In the genomic region with DNA sequence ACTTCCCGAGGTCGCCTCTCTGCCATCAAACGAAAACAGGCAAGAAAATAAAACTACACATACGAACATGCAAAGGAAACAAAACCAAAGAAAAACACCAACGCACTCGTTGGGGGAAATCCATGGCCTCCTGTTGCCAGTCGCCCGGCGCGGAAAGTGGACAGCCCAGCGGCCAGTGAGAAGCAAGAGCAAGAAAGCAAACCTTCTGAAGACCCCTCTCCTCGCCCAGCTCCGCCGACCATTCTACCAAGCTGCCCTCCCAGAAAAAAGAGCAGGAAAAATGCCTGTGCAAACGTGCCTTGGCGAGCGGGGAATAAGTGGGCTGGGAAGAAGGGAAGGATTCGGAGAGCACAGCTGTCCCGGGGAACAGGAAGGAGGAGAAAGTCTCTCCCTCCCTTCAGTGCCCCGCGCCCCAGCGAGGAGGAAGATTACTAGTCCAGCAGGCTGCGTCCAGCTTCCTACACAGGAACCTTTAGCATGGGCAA, we compare ENCODE assay signal across 8 cellular contexts. TPM values are rescaled to one million over a fixed set of nuclear protein-coding genes. Genes with fewer than 3 reads are reported as not detected.
DNase-seq lines count a peak whose midpoint lies in the region; ATAC-seq and TF ChIP-seq lines count a peak whose summit lies in the region.

No MANE protein-coding gene starts in this region.

- H3K4me3 Mint-ChIP-seq in T-cell, result peak overlapping the region; percentile 90 to 99 (median 94)

- no peaks in the 10 kb centered on the region; the same call in 1 of the 2 replicates for H3K36me3 ChIP-seq in H7 (replicated peaks; ENCODE audit: control insufficient read depth, insufficient read depth, low read length)
- no peaks in the 10 kb centered on the region for H3K36me3 ChIP-seq in mesendoderm (ENCODE audit: control insufficient read depth, insufficient read depth, low read length)
- H3K36me3 ChIP-seq in thyroid gland, result no peaks in the 10 kb centered on the region

- H3K27me3 Mint-ChIP-seq in T-cell, result peaks cover 23 to 27% of the 10 kb centered on the region in 2 donors

- H4K8ac ChIP-seq in mesendoderm (ENCODE audit: low read depth, low read length), result no peak overlapping the region

- H3K9me3 ChIP-seq in AG04450 (ENCODE audit: control insufficient read depth, insufficient read depth, low read length) (no peaks in the 10 kb centered on the region), thyroid gland (no peaks in the 10 kb centered on the region)

- ATAC-seq in T-cell (replicated peaks in 1 of 4) (no peak), GM18505 (IDR thresholded peaks at IDR 0.05; ENCODE audit: unreplicated experiment) (no peak), GM21423 (IDR thresholded peaks at IDR 0.05; ENCODE audit: unreplicated experiment) (no peak)

- H3K23ac ChIP-seq in mesendoderm (ENCODE audit: low read length), result peak overlapping the region; percentile 24

- no peak overlapping the region for H2BK15ac ChIP-seq in mesendoderm (replicated peaks; ENCODE audit: low read depth)

- H3K27me3 ChIP-seq in AG04450 (ENCODE audit: control insufficient read depth, insufficient read depth, low read length), result no peaks in the 10 kb centered on the region
- no peaks in the 10 kb centered on the region; the same call in 1 of the 2 replicates for H3K27me3 ChIP-seq in H7 (ENCODE audit: control insufficient read depth, insufficient read depth, low read length)
- H3K27me3 ChIP-seq in dorsolateral prefrontal cortex, result no peaks in the 10 kb centered on the region
- no peaks in the 10 kb centered on the region for H3K27me3 ChIP-seq in mesendoderm (ENCODE audit: insufficient read depth, low read length, poor library complexity)
- H3K27me3 ChIP-seq in thyroid gland, result no peaks in the 10 kb centered on the region

- TF ChIP-seq CTCF in AG04450 (IDR thresholded peaks at IDR 0.05; ENCODE audit: low read depth, low read length), result no peak; the same call in 1 of the 2 replicates
- TF ChIP-seq CTCF in dorsolateral prefrontal cortex (IDR thresholded peaks at IDR 0.05 in 54 of 56, conservative IDR thresholded peaks at IDR 0.05 in 2 of 56; ENCODE audit: low read depth in 1 of 56, partially characterized antibody in 56 of 56), result peak in 3 of 56 donors; percentile 6 to 14 (median 7)
- TF ChIP-seq CTCF in thyroid gland (IDR thresholded peaks at IDR 0.05), result no peak

- H3K27ac Mint-ChIP-seq in T-cell, result peak overlapping the region; percentile 76 to 83

- TF ChIP-seq POLR2A in thyroid gland (IDR thresholded peaks at IDR 0.05), result no peak
- no peak for TF ChIP-seq POLR2A in GM18505 (IDR thresholded peaks at IDR 0.05; ENCODE audit: borderline replicate concordance, extremely low read depth, insufficient read depth, insufficient read length)

- H2BK120ac ChIP-seq in mesendoderm (ENCODE audit: low read depth, low read length), result no peak overlapping the region

- POLR2A ChIA-PET in AG04450 (lab: Yijun Ruan, JAX) (interaction anchor here (1.2 to 2.5 kb wide), 3 partner anchors 10 to 543 kb away, joined by 7 to 11 read pairs (median 10); no protein-coding TSS in a partner anchor), T-cell (lab: Charles Lee) (no interaction called here)

- H4K5ac ChIP-seq in mesendoderm (ENCODE audit: low read length), result no peak overlapping the region

- no peaks in the 10 kb centered on the region for H3K79me1 ChIP-seq in mesendoderm (ENCODE audit: low read length)

- peak overlapping the region; percentile 43 for H3K18ac ChIP-seq in mesendoderm (ENCODE audit: low read length)

- H3K4me1 ChIP-seq in mesendoderm (ENCODE audit: control insufficient read depth, low read depth, low read length) (no peaks in the 10 kb centered on the region), thyroid gland (peaks cover 16 to 19% of the 10 kb centered on the region in 2 donors)

- peak overlapping the region; percentile 92 for H3K9ac ChIP-seq in mesendoderm (ENCODE audit: low read length)

- no peaks in the 10 kb centered on the region for H3K9me3 Mint-ChIP-seq in T-cell

- peak overlapping the region; percentile 94 for H3K56ac ChIP-seq in mesendoderm (ENCODE audit: low read length)

- H3K4me2 ChIP-seq in mesendoderm (ENCODE audit: low read length), result peak overlapping the region; percentile 93

- peak overlapping the region; percentile 1 for H3K4ac ChIP-seq in mesendoderm (ENCODE audit: low read depth, low read length)

- H3K4me3 ChIP-seq in AG04450 (ENCODE audit: low read depth, low read length) (peak overlapping the region; percentile 93), H7 (ENCODE audit: insufficient read depth, low read depth, low read length) (peak overlapping the region; percentile 84), dorsolateral prefrontal cortex (peak overlapping the region; percentile 66 to 95 (median 86)), mesendoderm (ENCODE audit: low read length) (peak overlapping the region; percentile 91), thyroid gland (replicated peaks in 1 of 3) (peak overlapping the region; percentile 78 to 96 (median 88))

- H3K4me1 Mint-ChIP-seq in T-cell, result peaks cover 33 to 44% (median 43%) of the 10 kb centered on the region in 3 donors

- H2AK5ac ChIP-seq in mesendoderm (ENCODE audit: low read length), result no peak overlapping the region

- intact Hi-C loops in dorsolateral prefrontal cortex (cut with DNase I) (loop anchor here in 1 of 2 donors (10.0 kb wide), 1 partner anchor 1526 kb away; no protein-coding TSS in a partner anchor), thyroid gland (cut with DNase I) (loop anchor here (10.0 kb wide), 1 partner anchor 184 kb away; no protein-coding TSS in a partner anchor)

- CTCF ChIA-PET in AG04450 (lab: Charles Lee), result interaction anchor here (3.6 kb wide), 1 partner anchor 9 kb away, joined by 13 read pairs; no protein-coding TSS in a partner anchor
- CTCF ChIA-PET in T-cell (lab: Charles Lee), result no interaction called here

- no peak for DNase-seq in AG04450 (ENCODE audit: low read depth, low spot score)
- peak; percentile 12 for DNase-seq in H7
- DNase-seq in T-cell, result peak in 9 of 34 experiments; percentile 0 to 24 (median 6)
- DNase-seq in dorsolateral prefrontal cortex, result peak in 2 of 10 donors; percentile 26 to 35
- no peak for DNase-seq in mesendoderm
- DNase-seq in thyroid gland, result no peak

- H3K36me3 Mint-ChIP-seq in T-cell, result no peaks in the 10 kb centered on the region

- peak overlapping the region; percentile 94 for H3K27ac ChIP-seq in AG04450 (ENCODE audit: low read depth, low read length)
- H3K27ac ChIP-seq in dorsolateral prefrontal cortex, result peak overlapping the region; percentile 75 to 97 (median 93)
- peak overlapping the region; percentile 79 for H3K27ac ChIP-seq in mesendoderm (ENCODE audit: low read depth, low read length)
- peak overlapping the region; percentile 84 to 91 (median 84) for H3K27ac ChIP-seq in thyroid gland

- peak overlapping the region; percentile 77 for H2BK5ac ChIP-seq in mesendoderm (ENCODE audit: low read length)

- H3K79me2 ChIP-seq in mesendoderm (ENCODE audit: control insufficient read depth, insufficient read depth, low read length), result peaks cover 27% of the 10 kb centered on the region

- WGBS in mesendoderm (ENCODE audit: extremely low coverage, insufficient coverage, low lambda C conversion rate), result no CpG with 5 or more reads among the region's 23 CpGs
- 0 to 1% methylated on average over 22 to 23 of the region's 23 CpGs for WGBS in thyroid gland, 2 donors

RNA-seq across cellular contexts. Expression of a gene that starts 0.8 kb away (rescaled TPM):
- polyA plus RNA-seq in AG04450 (2011; rRNA removed), result 71.9 and 98.3 TPM in 2 replicates
- 74.8 and 123 TPM in 2 replicates for polyA minus RNA-seq in AG04450 (2011; rRNA and poly(A)+ RNA removed)
- total RNA-seq in H7 (2014; rRNA removed; shearing (Covaris generic)), result 42.3 and 47.4 TPM in 2 replicates
- total RNA-seq in T-cell, result 10 to 100 TPM in 1 of 5 donors, 1 to 10 TPM in 4; 6.7 to 11.3 (median 8.4) TPM
- 10 to 100 TPM; 24.6 to 52.7 (median 35.0) TPM for total RNA-seq in dorsolateral prefrontal cortex
- 14.5 TPM for polyA plus RNA-seq in mesendoderm (2013, experiment 1 of 2)
- polyA plus RNA-seq in mesendoderm (2013, experiment 2 of 2), result 14.2 TPM
- 10 to 100 TPM; 60.3 to 95.4 (median 87.7) TPM for total RNA-seq in thyroid gland
